8 cellular contexts compared by ENCODE assay signal in the genomic region with DNA sequence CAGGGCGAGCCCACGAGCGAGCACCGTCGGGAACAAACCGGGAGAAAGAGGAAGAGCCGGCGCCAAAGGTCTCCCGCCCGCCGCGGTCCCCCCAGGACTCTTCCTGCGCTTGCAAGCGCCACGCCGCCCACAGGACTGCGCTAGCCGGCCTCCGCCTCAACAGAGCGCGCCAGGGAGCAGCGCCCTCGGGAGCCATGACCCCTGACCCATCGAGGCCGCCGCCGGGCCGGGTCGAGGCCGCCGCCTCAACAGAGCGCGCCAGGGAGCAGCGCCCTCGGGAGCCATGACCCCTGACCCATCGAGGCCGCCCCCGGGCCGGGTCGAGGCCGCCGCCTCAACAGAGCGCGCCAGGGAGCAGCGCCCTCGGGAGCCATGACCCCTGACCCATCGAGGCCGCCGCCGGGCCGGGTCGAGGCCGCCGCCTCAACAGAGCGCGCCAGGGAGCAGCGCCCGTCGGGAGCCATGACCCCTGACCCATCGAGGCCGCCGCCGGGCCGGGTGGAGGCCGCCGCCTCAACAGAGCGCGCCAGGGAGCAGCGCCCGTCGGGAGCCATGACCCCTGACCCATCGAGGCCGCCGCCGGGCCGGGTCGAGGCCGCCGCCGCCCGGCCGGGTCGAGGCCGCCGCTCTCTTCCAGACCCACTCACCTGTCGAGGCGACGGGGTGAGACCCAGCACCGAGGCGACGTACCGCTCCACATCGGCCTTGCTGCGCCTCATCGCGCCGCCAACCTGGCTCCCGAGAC. TPM values are rescaled to one million over a fixed set of nuclear protein-coding genes. Genes with fewer than 3 reads are reported as not detected.
DNase-seq lines count a peak whose midpoint lies in the region; ATAC-seq and TF ChIP-seq lines count a peak whose summit lies in the region.
"Not testable (repeated sequence)": the region's sequence is repeated elsewhere in the genome, so short reads cannot be mapped to it uniquely, and the experiment has no call there.

No MANE protein-coding gene starts in this region.

- DNase-seq in DND-41; coronary artery (ENCODE audit: low spot score); neuronal stem cell (ENCODE audit: low spot score); thoracic aorta (ENCODE audit: low spot score): not testable (repeated sequence)
- peak; percentile 36 for DNase-seq in activated T-cell treated with anti-CD3 and anti-CD28 coated beads for 48 hours (ENCODE audit: low read depth)

- not testable (repeated sequence) for H2AFZ ChIP-seq in DND-41 (ENCODE audit: low read depth, low read length)
- peak overlapping the region; percentile 40 for H2AFZ ChIP-seq in neuronal stem cell (ENCODE audit: low read length)

- H3K23ac ChIP-seq in neuronal stem cell (ENCODE audit: low read depth, low read length, poor library complexity): not testable (repeated sequence)

- not testable (repeated sequence) for H3K79me1 ChIP-seq in neuronal stem cell (ENCODE audit: low read depth, low read length)

- not testable (repeated sequence) for H3K79me2 ChIP-seq in DND-41 (ENCODE audit: insufficient read depth, low read length)

- H3K4me2 ChIP-seq in DND-41 (ENCODE audit: insufficient read depth, low read length) (0 out of 2 replicates have a peak overlapping the region, but pooled peaks have one; percentile 36), neuronal stem cell (ENCODE audit: insufficient read depth, low read length, poor library complexity, severe bottlenecking) (peak overlapping the region; percentile 40)

- not testable (repeated sequence) for H4K91ac ChIP-seq in neuronal stem cell (ENCODE audit: low read depth, low read length, poor library complexity)

- H3K18ac ChIP-seq in neuronal stem cell (ENCODE audit: low read length): not testable (repeated sequence)

- not testable (repeated sequence) for H2BK15ac ChIP-seq in neuronal stem cell (ENCODE audit: low read length)

- H3K4me1 ChIP-seq in DND-41 (ENCODE audit: insufficient read depth, low read length); HUES48 (ENCODE audit: control insufficient read depth, insufficient read depth, low read length); neuronal stem cell (ENCODE audit: control insufficient read depth in 2 of 2, insufficient read depth in 1 of 2, low read depth in 1 of 2, low read length in 2 of 2): not testable (repeated sequence)
- H3K4me1 ChIP-seq in thoracic aorta (ENCODE audit: control insufficient read depth in 1 of 2, low read depth in 2 of 2): peaks cover 5 to 11% of the 10 kb centered on the region in 2 donors

- not testable (repeated sequence) for H2BK120ac ChIP-seq in neuronal stem cell (ENCODE audit: low read depth, low read length)

- not testable (repeated sequence) for H2AK5ac ChIP-seq in neuronal stem cell (ENCODE audit: low read depth, low read length)

- H3K9me3 ChIP-seq in DND-41 (ENCODE audit: insufficient read depth, low read length, severe bottlenecking); HUES48 (ENCODE audit: control insufficient read depth, insufficient read depth, low read length); neuronal stem cell (replicated peaks in 1 of 2; ENCODE audit: control insufficient read depth in 2 of 2, insufficient read depth in 1 of 2, low read depth in 1 of 2, low read length in 2 of 2); thoracic aorta: not testable (repeated sequence)

- TF ChIP-seq CTCF in DND-41 (IDR thresholded peaks at IDR 0.05; ENCODE audit: borderline replicate concordance, extremely low read depth, low read length, poor library complexity, severe bottlenecking); coronary artery (IDR thresholded peaks at IDR 0.05); thoracic aorta (IDR thresholded peaks at IDR 0.05): not testable (repeated sequence)

- H4K20me1 ChIP-seq in DND-41 (ENCODE audit: insufficient read depth, low read length): not testable (repeated sequence)

- not testable (repeated sequence) for H2BK12ac ChIP-seq in neuronal stem cell (ENCODE audit: low read length)

- H2BK5ac ChIP-seq in neuronal stem cell (ENCODE audit: low read length): not testable (repeated sequence)

- H3K27ac ChIP-seq in DND-41 (ENCODE audit: low read length); HUES48 (ENCODE audit: low read depth, low read length); neuronal stem cell (replicated peaks; ENCODE audit: low read length): not testable (repeated sequence)
- H3K27ac ChIP-seq in coronary artery (peak overlapping the region; percentile 88 to 98), thoracic aorta (peak overlapping the region; percentile 78 to 93)

- not testable (repeated sequence) for H4K8ac ChIP-seq in neuronal stem cell (ENCODE audit: low read depth, low read length)

- not testable (repeated sequence) for H3K4ac ChIP-seq in neuronal stem cell (ENCODE audit: low read length)

- WGBS in neuronal stem cell (ENCODE audit: extremely low coverage in 2 of 2, insufficient read length in 2 of 2, insufficient replicate concordance in 1 of 2), 2 donors: no CpG with 5 or more reads among the region's 98 CpGs

- H3K9ac ChIP-seq in DND-41 (ENCODE audit: low read depth, low read length); HUES48 (ENCODE audit: low read depth, low read length); neuronal stem cell (ENCODE audit: low read depth, low read length, poor library complexity): not testable (repeated sequence)

- not testable (repeated sequence) for ATAC-seq in DND-41 (ENCODE audit: insufficient read depth, low read depth)
- ATAC-seq in GM21786 (IDR thresholded peaks at IDR 0.05; ENCODE audit: unreplicated experiment) (peak; percentile 38), thoracic aorta (ENCODE audit: insufficient number of reproducible peaks, low FRiP score, low read depth) (peak; percentile 39)

- not testable (repeated sequence) for H3K14ac ChIP-seq in neuronal stem cell (ENCODE audit: low read length)

- not testable (repeated sequence) for H3K27me3 ChIP-seq in DND-41 (ENCODE audit: insufficient read depth, low read length, poor library complexity); HUES48 (ENCODE audit: control insufficient read depth, insufficient read depth, low read length); neuronal stem cell (ENCODE audit: control insufficient read depth in 3 of 3, insufficient read depth in 3 of 3, low read depth in 1 of 3, low read length in 3 of 3); thoracic aorta (replicated peaks; ENCODE audit: insufficient read depth)

- not testable (repeated sequence) for H3K4me3 ChIP-seq in DND-41 (ENCODE audit: low read depth in 1 of 2, low read length in 2 of 2)
- H3K4me3 ChIP-seq in HUES48 (ENCODE audit: low read depth, low read length) (peak overlapping the region; percentile 55), coronary artery (peak overlapping the region; percentile 87), iPS-11a (ENCODE audit: low read depth, low read length) (peak overlapping the region; percentile 13), neuronal stem cell (ENCODE audit: low read length in 2 of 2) (peak overlapping the region in 1 of 2 donors; percentile 68), thoracic aorta (peak overlapping the region; percentile 88)

- H3K36me3 ChIP-seq in DND-41 (ENCODE audit: insufficient read depth, low read length); HUES48 (ENCODE audit: control insufficient read depth, insufficient read depth, low read length); neuronal stem cell (replicated peaks in 1 of 2; ENCODE audit: control insufficient read depth in 2 of 2, insufficient read depth in 2 of 2, low read length in 2 of 2); thoracic aorta: not testable (repeated sequence)

RNA-seq across cellular contexts. Expression of a gene that starts 0.5 kb away (rescaled TPM):
- 3.2 TPM for polyA plus RNA-seq in neuronal stem cell (2013, experiment 1 of 2)
- polyA plus RNA-seq in neuronal stem cell (2013, experiment 2 of 2): 3.4 TPM
- total RNA-seq in thoracic aorta: 10 to 100 TPM; 30.3 to 53.3 TPM

RNA-seq across cellular contexts. Expression of a gene that starts 49.0 kb away (rescaled TPM):
- polyA plus RNA-seq in neuronal stem cell (2013, experiment 1 of 2): 34.9 TPM
- polyA plus RNA-seq in neuronal stem cell (2013, experiment 2 of 2): 37.1 TPM
- total RNA-seq in thoracic aorta: 10 to 100 TPM; 30.9 to 35.9 TPM
